ENCODE assay signal across 1 cellular context in genomic region chrX:97863261-97863660, GRCh38.
TF ChIP-seq lines count a peak whose summit lies in the region.

No MANE protein-coding gene starts in this region.

TF ChIP-seq in GM23338, 12 proteins besides CTCF, POLR2A, EP300 and RAD21 (continued from another document):
- TF ChIP-seq ZNF462 (CRISPR knock-in tag; IDR thresholded peaks at IDR 0.05) = no peak
- no peak for TF ChIP-seq ZNF331 (CRISPR knock-in tag; IDR thresholded peaks at IDR 0.05; ENCODE audit: low read depth)
- no peak for TF ChIP-seq NANOG (IDR thresholded peaks at IDR 0.05; ENCODE audit: borderline replicate concordance)
- TF ChIP-seq ZNF114 (CRISPR knock-in tag; IDR thresholded peaks at IDR 0.05) = no peak
- TF ChIP-seq POLR2AphosphoS5 (IDR thresholded peaks at IDR 0.05; ENCODE audit: low read depth) = no peak
- TF ChIP-seq ETS1 (IDR thresholded peaks at IDR 0.05) = no peak
- TF ChIP-seq JUNB (IDR thresholded peaks at IDR 0.05; ENCODE audit: unreplicated experiment) = no peak
- no peak for TF ChIP-seq STAT1 (IDR thresholded peaks at IDR 0.05; ENCODE audit: unreplicated experiment)
- TF ChIP-seq EZH2 (IDR thresholded peaks at IDR 0.05; ENCODE audit: low read depth, unreplicated experiment) = no peak
- no peak for TF ChIP-seq EZH2phosphoT487 (IDR thresholded peaks at IDR 0.05; ENCODE audit: unreplicated experiment)
